ENCODE assay signal across 26 cellular contexts in genomic region chr21:38784458-38785266, GRCh38.
"Had no signal": no experiment of that assay in that cellular context is flagged by ENCODE, and none has a peak within 500 bp of the region (broad histone marks: within the 10 kb centered on the region; RNA-seq: fewer than 3 reads in every experiment).

No MANE protein-coding gene starts in this region.

- H3K36me3 ChIP-seq: cardiac muscle cell, lower lobe of right lung, neural progenitor cell, stomach, transverse colon, uterus had no signal

- H3K27ac ChIP-seq: cardiac muscle cell, lower lobe of right lung, neural progenitor cell, psoas muscle, skin epidermis, stomach, transverse colon, uterus had no signal

- H3K27me3 Mint-ChIP-seq: activated naive CD8-positive, alpha-beta T cell treated with anti-CD3 and anti-CD28 coated beads, Interleukin-2, amount 10 ng/mL, durations not matched to agents 7 days and 5 days; T-cell had no signal

- H3K9me3 ChIP-seq: mucosa of descending colon, uterus had no signal

- H3K27me3 ChIP-seq: cardiac muscle cell, neural progenitor cell, stomach, transverse colon, uterus had no signal

- H3K27ac Mint-ChIP-seq: activated naive CD8-positive, alpha-beta T cell treated with anti-CD3 and anti-CD28 coated beads, Interleukin-2, amount 10 ng/mL, durations not matched to agents 7 days and 5 days; activated T-cell treated with anti-CD3 and anti-CD28 coated beads, Interleukin-2, amount 50 U/mL, for 24 hours; activated T-helper 17 cell treated with anti-CD3 and anti-CD28 coated beads, Interleukin-2, amount 50 U/mL, for 72 hours; naive thymus-derived CD4-positive, alpha-beta T cell; neural progenitor cell; stimulated activated memory B cell treated with anti-CD40 and anti-IgM and Interleukin-4, amounts not matched to agents 10 μg/mL and 1 μg/mL and 100 μg/mL, for 72 hours; T-cell; T-helper 2 cell treated with Interferon-gamma antibody and Interleukin-4, amounts not matched to agents 5 μg/mL and 100 μg/mL, for 36 hours; WTC11 had no signal

- H3K4me3 Mint-ChIP-seq: activated naive CD8-positive, alpha-beta T cell treated with anti-CD3 and anti-CD28 coated beads, Interleukin-2, amount 10 ng/mL, durations not matched to agents 7 days and 5 days; activated T-cell treated with anti-CD3 and anti-CD28 coated beads, Interleukin-2, amount 50 U/mL, for 24 hours; activated T-helper 17 cell treated with anti-CD3 and anti-CD28 coated beads, Interleukin-2, amount 50 U/mL, for 72 hours; naive thymus-derived CD4-positive, alpha-beta T cell; neural progenitor cell; stimulated activated memory B cell treated with anti-CD40 and anti-IgM and Interleukin-4, amounts not matched to agents 10 μg/mL and 1 μg/mL and 100 μg/mL, for 72 hours; T-cell; T-helper 2 cell treated with Interferon-gamma antibody and Interleukin-4, amounts not matched to agents 5 μg/mL and 100 μg/mL, for 36 hours; WTC11 had no signal

- ATAC-seq: activated T-helper 17 cell treated with anti-CD3 and anti-CD28 coated beads, Interleukin-2, amount 50 U/mL, for 72 hours; lower lobe of right lung; mucosa of descending colon; naive thymus-derived CD4-positive, alpha-beta T cell; psoas muscle; right cardiac atrium; stimulated activated memory B cell treated with anti-CD40 and anti-IgM and Interleukin-4, amounts not matched to agents 10 μg/mL and 1 μg/mL and 100 μg/mL, for 72 hours; T-cell; WTC11 had no signal

- H3K4me3 ChIP-seq: cardiac muscle cell, lower lobe of right lung, mucosa of descending colon, neural progenitor cell, psoas muscle, skin epidermis, stomach, transverse colon, uterus had no signal

- DNase-seq: activated CD4-positive, alpha-beta T cell treated with anti-CD3 and anti-CD28 coated beads, Interleukin-2, amount 50 U/mL, for 4 hours; activated CD8-positive, alpha-beta memory T cell treated with anti-CD3 and anti-CD28 coated beads for 24 hours; activated CD8-positive, alpha-beta memory T cell treated with anti-CD3 and anti-CD28 coated beads, Interleukin-2, amount 50 U/mL, for 4 hours; activated naive CD4-positive, alpha-beta T cell treated with Interleukin-2 at 50 U/mL for 16 hours; activated naive CD8-positive, alpha-beta T cell treated with anti-CD3 and anti-CD28 coated beads, Interleukin-2, amount 10 ng/mL, durations not matched to agents 7 days and 5 days; activated T-cell treated with anti-CD3 and anti-CD28 coated beads, Interleukin-2, amount 50 U/mL, for 24 hours; cortex of kidney; foreskin fibroblast; kidney; lower lobe of right lung; mesendoderm; mucosa of descending colon; naive thymus-derived CD4-positive, alpha-beta T cell; psoas muscle; right cardiac atrium; stomach; T-cell; transverse colon; uterus had no signal

- H3K4me1 ChIP-seq: lower lobe of right lung, neural progenitor cell, psoas muscle, uterus had no signal
